ENCODE assay signal across 10 cellular contexts in genomic region chr5:31193026-31193425, GRCh38. TPM values are rescaled to one million over a fixed set of nuclear protein-coding genes. Genes with fewer than 3 reads are reported as not detected.
A peak's percentile ranks its signal among the peaks of the same experiment; 100 is the strongest.
DNase-seq lines count a peak whose midpoint lies in the region; ATAC-seq and TF ChIP-seq lines count a peak whose summit lies in the region.
"Had no signal": no experiment of that assay in that cellular context is flagged by ENCODE, and none has a peak within 500 bp of the region (broad histone marks: within the 10 kb centered on the region; RNA-seq: fewer than 3 reads in every experiment).

No MANE protein-coding gene starts in this region.

- H3K18ac ChIP-seq in H9 (ENCODE audit: insufficient read length, low read depth, low read length) = no peak overlapping the region

- H2BK20ac ChIP-seq in H9 (ENCODE audit: low read depth, low read length, poor library complexity, severe bottlenecking) = no peak overlapping the region

- H3K23me2 ChIP-seq in H9 (ENCODE audit: insufficient read length, low read depth, low read length, poor library complexity, severe bottlenecking) = peaks cover 9% of the 10 kb centered on the region

- no peak for DNase-seq in H9
- DNase-seq in T-helper 17 cell = no peak
- DNase-seq in glutamatergic neuron = no peak
- no peak for DNase-seq in progenitor cell of endocrine pancreas (ENCODE audit: low spot score, unreplicated experiment)
- no peak for DNase-seq in GM19240 (ENCODE audit: insufficient read length, low spot score)
- no peak for DNase-seq in mucosa of descending colon
- DNase-seq in LoVo (ENCODE audit: low spot score) = no peak
- no peak for DNase-seq in activated CD4-positive, alpha-beta T cell treated with anti-CD3 and anti-CD28 coated beads for 48 hours
- DNase-seq: activated CD8-positive, alpha-beta memory T cell treated with anti-CD3 and anti-CD28 coated beads, Interleukin-2, amount 50 U/mL, for 48 hours; stomach had no signal

- no peak overlapping the region for H4K5ac ChIP-seq in H9 (ENCODE audit: insufficient read length, low read depth, low read length)

- H3K14ac ChIP-seq in H9 (ENCODE audit: insufficient read depth, low read length) = no peak overlapping the region

- H3K4me3 Mint-ChIP-seq in H9 (peak overlapping the region; percentile 74 to 76), T-helper 17 cell (peak overlapping the region; percentile 8), glutamatergic neuron (ENCODE audit: unreplicated experiment) (peak overlapping the region; percentile 94), progenitor cell of endocrine pancreas (ENCODE audit: low read depth) (peak overlapping the region; percentile 95)

- H3K36me3 Mint-ChIP-seq in H9 (ENCODE audit: insufficient read depth in 1 of 3, low read depth in 3 of 3) = no peaks in the 10 kb centered on the region
- peaks cover 4% of the 10 kb centered on the region for H3K36me3 Mint-ChIP-seq in T-helper 17 cell (ENCODE audit: low read depth)
- no peaks in the 10 kb centered on the region for H3K36me3 Mint-ChIP-seq in glutamatergic neuron (ENCODE audit: unreplicated experiment)
- no peaks in the 10 kb centered on the region for H3K36me3 Mint-ChIP-seq in progenitor cell of endocrine pancreas (ENCODE audit: insufficient read depth)

- no peak overlapping the region for H4K91ac ChIP-seq in H9 (ENCODE audit: insufficient read length, low read depth, low read length)

- H2BK120ac ChIP-seq in H9 (ENCODE audit: low read depth, low read length, poor library complexity, severe bottlenecking) = no peak overlapping the region

- H3K27me3 Mint-ChIP-seq in H9 (ENCODE audit: low read depth) = peaks cover 48% of the 10 kb centered on the region
- peaks cover 62% of the 10 kb centered on the region for H3K27me3 Mint-ChIP-seq in T-helper 17 cell
- peaks cover 10% of the 10 kb centered on the region for H3K27me3 Mint-ChIP-seq in glutamatergic neuron (ENCODE audit: unreplicated experiment)
- H3K27me3 Mint-ChIP-seq in progenitor cell of endocrine pancreas = no peaks in the 10 kb centered on the region

- WGBS in H9 (ENCODE audit: extremely low coverage, insufficient read length, low lambda C conversion rate) = no CpG with 5 or more reads among the region's 10 CpGs

- H3K9me3 ChIP-seq in H9 (ENCODE audit: control insufficient read depth, low read depth, low read length) (no peaks in the 10 kb centered on the region), T-helper 17 cell (ENCODE audit: control insufficient read depth, low read length, poor library complexity, severe bottlenecking) (no peaks in the 10 kb centered on the region), mucosa of descending colon (no peaks in the 10 kb centered on the region)
- H3K9me3 ChIP-seq: stomach had no signal

- H3K27ac ChIP-seq in H9 (ENCODE audit: insufficient read length, low read depth, low read length) = no peak overlapping the region

- intact Hi-C loops in mucosa of descending colon (cut with DNase I, micrococcal nuclease) = no loop called here

- H3K9ac ChIP-seq in H9 (ENCODE audit: extremely low read depth, insufficient read length, low read length) = no peak overlapping the region

- H3K4ac ChIP-seq in H9 (ENCODE audit: low read depth, low read length) = no peak overlapping the region

- peaks cover 26 to 28% of the 10 kb centered on the region in 2 experiments for H3K4me1 Mint-ChIP-seq in H9
- peaks cover 5% of the 10 kb centered on the region for H3K4me1 Mint-ChIP-seq in T-helper 17 cell
- H3K4me1 Mint-ChIP-seq in glutamatergic neuron (ENCODE audit: low read depth, unreplicated experiment) = peaks cover 23% of the 10 kb centered on the region
- H3K4me1 Mint-ChIP-seq in progenitor cell of endocrine pancreas (ENCODE audit: low read depth) = peaks cover 37% of the 10 kb centered on the region

- no peaks in the 10 kb centered on the region; the same call in 1 of the 2 replicates for H3K4me1 ChIP-seq in H9 (ENCODE audit: insufficient read depth, low read length)
- peaks cover 14% of the 10 kb centered on the region for H3K4me1 ChIP-seq in mucosa of descending colon (ENCODE audit: low read depth)

- H4K8ac ChIP-seq in H9 (replicated peaks; ENCODE audit: insufficient read length, low read depth, low read length) = no peak overlapping the region

- H3K79me1 ChIP-seq in H9 (ENCODE audit: insufficient read depth, low read depth, low read length, poor library complexity, severe bottlenecking) = no peaks in the 10 kb centered on the region

- H3K23ac ChIP-seq in H9 (ENCODE audit: insufficient read length, low read depth, low read length) = no peak overlapping the region

- H3K27me3 ChIP-seq in H9 (ENCODE audit: insufficient read depth, low read length) = peaks cover 23% of the 10 kb centered on the region

- H3K79me2 ChIP-seq in H9 (ENCODE audit: insufficient read depth, low read length) = no peaks in the 10 kb centered on the region

- H3K27ac Mint-ChIP-seq in H9 = no peak overlapping the region
- no peak overlapping the region for H3K27ac Mint-ChIP-seq in T-helper 17 cell
- peak overlapping the region; percentile 86 for H3K27ac Mint-ChIP-seq in glutamatergic neuron (ENCODE audit: unreplicated experiment)
- H3K27ac Mint-ChIP-seq in progenitor cell of endocrine pancreas = peak overlapping the region; percentile 95

- H3T11ph ChIP-seq in H9 (ENCODE audit: low read length) = no peak overlapping the region

- no peak overlapping the region for H2BK15ac ChIP-seq in H9 (ENCODE audit: low read depth, low read length)

- H3K56ac ChIP-seq in H9 (ENCODE audit: insufficient read length, low read depth, low read length) = no peak overlapping the region

- no peaks in the 10 kb centered on the region for H4K20me1 ChIP-seq in H9 (ENCODE audit: control insufficient read depth, insufficient read depth, insufficient read length)

- no peak overlapping the region for H2BK12ac ChIP-seq in H9 (ENCODE audit: insufficient read length, low read depth, low read length)

- no peak overlapping the region for H3K4me3 ChIP-seq in mucosa of descending colon

- H2AFZ ChIP-seq in H9 (ENCODE audit: low read length) = no peak overlapping the region

- H3K36me3 ChIP-seq in mucosa of descending colon (ENCODE audit: low read depth) = no peaks in the 10 kb centered on the region
- H3K36me3 ChIP-seq: stomach had no signal

- ATAC-seq in T-helper 17 cell = no peak
- no peak for ATAC-seq in mucosa of descending colon

- TF ChIP-seq CTCF in H9 (conservative IDR thresholded peaks at IDR 0.05) = no peak
- no peak for TF ChIP-seq CTCF in glutamatergic neuron (IDR thresholded peaks at IDR 0.05; ENCODE audit: partially characterized antibody, unreplicated experiment)
- no peak for TF ChIP-seq CTCF in progenitor cell of endocrine pancreas (IDR thresholded peaks at IDR 0.05; ENCODE audit: unreplicated experiment)
- no peak for TF ChIP-seq CTCF in mucosa of descending colon (IDR thresholded peaks at IDR 0.05)

- H3K9me3 Mint-ChIP-seq in H9 (no peaks in the 10 kb centered on the region), glutamatergic neuron (ENCODE audit: unreplicated experiment) (peaks cover 14% of the 10 kb centered on the region), progenitor cell of endocrine pancreas (ENCODE audit: low read depth) (no peaks in the 10 kb centered on the region)

- H3K4me2 ChIP-seq in H9 (ENCODE audit: insufficient read depth, insufficient read length, low read length) = peak overlapping the region; percentile 82

- no peak overlapping the region for H2AK5ac ChIP-seq in H9 (ENCODE audit: insufficient read length, low read length)

- H2BK5ac ChIP-seq in H9 (ENCODE audit: insufficient read length, low read length) = no peak overlapping the region

RNA-seq across cellular contexts. Expression of gene CDH6, which starts 0.5 kb away (rescaled TPM):
- 10.8 and 11.7 TPM in 2 replicates for total RNA-seq in H9 (2021)
- under 1 TPM in 1 of 2 donors, not detected in 1; 0.21 TPM for total RNA-seq in T-helper 17 cell
- total RNA-seq in glutamatergic neuron (ENCODE audit: unreplicated experiment) = 178 TPM
- total RNA-seq in progenitor cell of endocrine pancreas = 132 and 173 TPM in 2 replicates
- 1 to 10 TPM in 2 of 3 donors, under 1 TPM in 1; 0.81 to 3.2 (median 1.2) TPM for total RNA-seq in mucosa of descending colon

Comparison
In these comparisons a context has a peak if more than half of its experiments do, and no peak if none do; other contexts are left out.
1. H3K27ac Mint-ChIP-seq: peak in glutamatergic neuron (single experiment) and progenitor cell of endocrine pancreas (single experiment); none in H9 (0 of 3) and T-helper 17 cell (single experiment).
2. H3K4me3 Mint-ChIP-seq: peak in every context shown above with its lines; median percentile 95 in progenitor cell of endocrine pancreas; 94 in glutamatergic neuron; 75 in H9; 8 in T-helper 17 cell.
3. RNA of gene CDH6, which starts 0.5 kb away (total RNA-seq): 178 TPM in glutamatergic neuron (single experiment) and 132 to 173 TPM in progenitor cell of endocrine pancreas; 10.8 to 11.7 TPM in H9, 0.81 to 3.2 TPM in mucosa of descending colon and 0.21 TPM in T-helper 17 cell; every median in the first group is over 10 times any median in the second.